18 cellular contexts compared by ENCODE assay signal in the genomic region with DNA sequence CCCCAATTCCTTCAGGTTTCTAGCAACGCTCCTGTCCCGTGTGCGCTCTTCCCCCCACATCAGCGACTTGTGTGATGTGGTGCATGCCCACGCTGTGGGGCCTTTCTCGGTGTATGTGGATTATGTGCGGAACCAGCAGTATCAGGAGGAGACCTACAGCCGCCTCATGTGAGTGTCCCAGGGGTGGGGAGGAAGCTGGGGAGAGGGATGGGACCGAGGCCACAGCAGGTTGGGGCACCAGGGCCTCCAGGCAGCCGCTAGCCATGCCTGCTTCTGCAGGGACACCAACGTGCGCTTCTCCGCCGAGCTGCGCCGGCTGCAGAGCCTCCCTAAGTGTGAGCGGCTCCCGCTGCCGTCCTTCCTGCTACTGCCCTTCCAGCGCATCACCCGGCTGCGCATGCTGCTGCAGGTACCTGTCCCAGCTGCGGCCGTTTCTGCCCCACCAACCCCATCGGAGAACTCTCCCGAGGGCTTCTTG. TPM values are rescaled to one million over a fixed set of nuclear protein-coding genes. Genes with fewer than 3 reads are reported as not detected.
DNase-seq lines count a peak whose midpoint lies in the region; ATAC-seq and TF ChIP-seq lines count a peak whose summit lies in the region.
"Had no signal": no experiment of that assay in that cellular context is flagged by ENCODE, and none has a peak within 500 bp of the region (broad histone marks: within the 10 kb centered on the region; RNA-seq: fewer than 3 reads in every experiment).

No MANE protein-coding gene starts in this region.

- no peak overlapping the region for H4K8ac ChIP-seq in IMR-90 (ENCODE audit: low read depth in 2 of 2, low read length in 2 of 2)

- CTCF ChIA-PET in IMR-90 (lab: Yijun Ruan, JAX): no interaction called here

- H3K4me1 Mint-ChIP-seq in nephron progenitor cell (peaks cover 43% of the 10 kb centered on the region), natural killer cell (no peaks in the 10 kb centered on the region)
- H3K4me1 Mint-ChIP-seq: activated naive CD4-positive, alpha-beta T cell treated with anti-CD3 and anti-CD28 coated beads, Interleukin-2, amount 10 ng/mL, durations not matched to agents 7 days and 5 days had no signal

- H3K9ac ChIP-seq in IMR-90 (ENCODE audit: low read depth, low read length): no peak overlapping the region

- H3K27me3 Mint-ChIP-seq in nephron progenitor cell (ENCODE audit: low read depth, poor library complexity) (peaks cover 67% of the 10 kb centered on the region), natural killer cell (ENCODE audit: low read depth in 2 of 2) (peaks cover 17% of the 10 kb centered on the region in 2 donors)

- H3K9me1 ChIP-seq in IMR-90 (ENCODE audit: insufficient read depth, low read length): no peaks in the 10 kb centered on the region

- BruUV-seq in IMR-90 (replicated peaks; lab: Mats Ljungman, UMichigan): no TSS peak

- peak overlapping the region; percentile 71 for H2AFZ ChIP-seq in IMR-90 (replicated peaks; ENCODE audit: low read length, poor library complexity)

- peak overlapping the region; percentile 49; the same call in 1 of the 2 replicates for H3K4me2 ChIP-seq in IMR-90 (ENCODE audit: low read depth, low read length)

- no peaks in the 10 kb centered on the region for H3K9me3 Mint-ChIP-seq in nephron progenitor cell
- no peaks in the 10 kb centered on the region for H3K9me3 Mint-ChIP-seq in natural killer cell
- H3K9me3 Mint-ChIP-seq: activated naive CD4-positive, alpha-beta T cell treated with anti-CD3 and anti-CD28 coated beads, Interleukin-2, amount 10 ng/mL, durations not matched to agents 7 days and 5 days; T-helper 1 cell treated with Interleukin-12 subunit alpha and Interleukin-12 subunit beta and Interleukin-4 antibody, amounts not matched to agents 30 μg/mL and 1 μg/mL, for 36 hours had no signal

- no peak overlapping the region for H4K5ac ChIP-seq in IMR-90 (ENCODE audit: low read depth, low read length)

- H3K27ac Mint-ChIP-seq in nephron progenitor cell: no peak overlapping the region
- H3K27ac Mint-ChIP-seq in natural killer cell: no peak overlapping the region
- H3K27ac Mint-ChIP-seq: activated naive CD4-positive, alpha-beta T cell treated with anti-CD3 and anti-CD28 coated beads, Interleukin-2, amount 10 ng/mL, durations not matched to agents 7 days and 5 days; T-helper 1 cell treated with Interleukin-12 subunit alpha and Interleukin-12 subunit beta and Interleukin-4 antibody, amounts not matched to agents 30 μg/mL and 1 μg/mL, for 36 hours had no signal

- 9% methylated on average over 16 of the region's 26 CpGs; no CpG with 5 or more reads in 1 of the 2 experiments for WGBS in IMR-90 (ENCODE audit: extremely low coverage in 2 of 2, insufficient read length in 1 of 2), 2 experiments
- 33 to 37% methylated on average over 14 to 25 of the region's 26 CpGs for WGBS in esophagus squamous epithelium, 2 donors

- ATAC-seq in IMR-90 (ENCODE audit: low read depth) (peak; percentile 60), natural killer cell (no peak), HG03159 (IDR thresholded peaks at IDR 0.05; ENCODE audit: unreplicated experiment) (no peak)

- H3K27me3 ChIP-seq in IMR-90 (ENCODE audit: control insufficient read depth, insufficient read depth, low read length): peaks cover 83% of the 10 kb centered on the region
- peaks cover 0 to 83% (median 3%) of the 10 kb centered on the region in 4 donors for H3K27me3 ChIP-seq in esophagus squamous epithelium

- no peak overlapping the region for H3K23ac ChIP-seq in IMR-90 (ENCODE audit: low read depth, low read length)

- in situ Hi-C loops in IMR-90 (cut with MboI; ENCODE audit: low sequenced_read_pairs): loop anchor here (25.0 kb wide), 1 partner anchor 228 kb away; a partner anchor contains a TSS

- no peak overlapping the region for H3K27ac ChIP-seq in IMR-90 (ENCODE audit: insufficient read depth, low read length)
- no peak overlapping the region for H3K27ac ChIP-seq in esophagus squamous epithelium
- H3K27ac ChIP-seq: lower lobe of right lung, spleen had no signal

- intact Hi-C loops in IMR-90 (cut with micrococcal nuclease) (no loop called here), esophagus squamous epithelium (cut with DNase I) (no loop called here), natural killer cell (cut with micrococcal nuclease) (no loop called here)

- no peak for TF ChIP-seq CTCF in IMR-90 (conservative IDR thresholded peaks at IDR 0.05; ENCODE audit: low read depth, low read length)
- TF ChIP-seq CTCF in esophagus squamous epithelium (IDR thresholded peaks at IDR 0.05): no peak
- TF ChIP-seq CTCF in nephron progenitor cell (IDR thresholded peaks at IDR 0.05): no peak
- TF ChIP-seq CTCF in natural killer cell (IDR thresholded peaks at IDR 0.05): no peak

- no peak for TF ChIP-seq RAD21 in IMR-90 (IDR thresholded peaks at IDR 0.05; ENCODE audit: low read length)

- no peaks in the 10 kb centered on the region for H3K36me3 ChIP-seq in IMR-90 (ENCODE audit: control insufficient read depth, insufficient read depth, low read length)
- no peaks in the 10 kb centered on the region for H3K36me3 ChIP-seq in esophagus squamous epithelium
- H3K36me3 ChIP-seq: BE2C had no signal

- H3K4me3 ChIP-seq in IMR-90 (ENCODE audit: insufficient read depth, low read depth, low read length): no peak overlapping the region
- H3K4me3 ChIP-seq in esophagus squamous epithelium: peak overlapping the region in 3 of 4 donors; percentile 12 to 29 (median 22)
- H3K4me3 ChIP-seq: lower lobe of right lung, spleen had no signal

- no peak overlapping the region for H4K91ac ChIP-seq in IMR-90 (ENCODE audit: insufficient read depth, low read depth, low read length)

- H3K56ac ChIP-seq in IMR-90 (ENCODE audit: extremely low read depth, insufficient read depth, low read length): no peak overlapping the region

- dilution Hi-C loops in IMR-90 (cut with HindIII; ENCODE audit: low sequenced_read_pairs, unreplicated experiment): no loop called here

- H3K4me1 ChIP-seq in IMR-90 (ENCODE audit: control insufficient read depth, insufficient read depth, low read length) (no peaks in the 10 kb centered on the region; the same call in 1 of the 2 replicates), esophagus squamous epithelium (peaks cover 8 to 23% (median 9%) of the 10 kb centered on the region in 3 donors)
- H3K4me1 ChIP-seq: BE2C had no signal

- no peaks in the 10 kb centered on the region for H4K20me1 ChIP-seq in IMR-90 (ENCODE audit: insufficient read depth, low read length)

- peak; percentile 2 for DNase-seq in COLO668 (lab: John Stamatoyannopoulos, UW; ENCODE audit: unreplicated experiment)
- no peak for DNase-seq in IMR-90
- DNase-seq in esophagus squamous epithelium (lab: John Stamatoyannopoulos, UW): no peak
- DNase-seq in nephron progenitor cell: peak; percentile 47
- no peak for DNase-seq in natural killer cell
- no peak for DNase-seq in activated T-cell treated with anti-CD3 and anti-CD28 coated beads for 4 hours
- no peak for DNase-seq in NCI-H1930 (lab: John Stamatoyannopoulos, UW)
- DNase-seq: activated naive CD4-positive, alpha-beta T cell treated with anti-CD3 and anti-CD28 coated beads, Interleukin-2, amount 10 ng/mL, durations not matched to agents 7 days and 5 days; BE2C; DMS79; Karpas-422; lower lobe of right lung; NCI-H187; NCI-H774; spleen had no signal

- no peak overlapping the region for H2BK120ac ChIP-seq in IMR-90 (ENCODE audit: low read depth, low read length)

- H3K18ac ChIP-seq in IMR-90 (ENCODE audit: low read depth, low read length): no peak overlapping the region

- no peak overlapping the region for H2BK15ac ChIP-seq in IMR-90 (ENCODE audit: low read depth, low read length)

- no peak overlapping the region for H3K14ac ChIP-seq in IMR-90 (replicated peaks; ENCODE audit: low read depth, low read length)

- no peak overlapping the region for H2AK9ac ChIP-seq in IMR-90 (replicated peaks; ENCODE audit: low read depth, low read length, poor library complexity)

- H2BK5ac ChIP-seq in IMR-90 (ENCODE audit: low read depth, low read length, poor library complexity, severe bottlenecking): no peak overlapping the region

- H3K4me3 Mint-ChIP-seq in nephron progenitor cell: peak overlapping the region; percentile 86
- H3K4me3 Mint-ChIP-seq in natural killer cell: no peak overlapping the region
- H3K4me3 Mint-ChIP-seq: activated naive CD4-positive, alpha-beta T cell treated with anti-CD3 and anti-CD28 coated beads, Interleukin-2, amount 10 ng/mL, durations not matched to agents 7 days and 5 days; T-helper 1 cell treated with Interleukin-12 subunit alpha and Interleukin-12 subunit beta and Interleukin-4 antibody, amounts not matched to agents 30 μg/mL and 1 μg/mL, for 36 hours had no signal

- H3K9me3 ChIP-seq in IMR-90 (ENCODE audit: control insufficient read depth, insufficient read depth, low read length) (0 out of 2 replicates have a peak, but pooled peaks cover 2% of the 10 kb centered on the region), esophagus squamous epithelium (no peaks in the 10 kb centered on the region)
- H3K9me3 ChIP-seq: BE2C, lower lobe of right lung, spleen had no signal

- no peak for TF ChIP-seq POLR2A in IMR-90 (IDR thresholded peaks at IDR 0.05; ENCODE audit: low read depth, low read length)
- no peak for TF ChIP-seq POLR2A in esophagus squamous epithelium (IDR thresholded peaks at IDR 0.05)

- POLR2A ChIA-PET in IMR-90 (lab: Charles Lee; ENCODE audit: unreplicated experiment): no interaction called here

- no peaks in the 10 kb centered on the region for H3K36me3 Mint-ChIP-seq in nephron progenitor cell (ENCODE audit: low read depth)
- H3K36me3 Mint-ChIP-seq in natural killer cell: no peaks in the 10 kb centered on the region
- H3K36me3 Mint-ChIP-seq: activated naive CD4-positive, alpha-beta T cell treated with anti-CD3 and anti-CD28 coated beads, Interleukin-2, amount 10 ng/mL, durations not matched to agents 7 days and 5 days had no signal

- no peak overlapping the region for H2BK20ac ChIP-seq in IMR-90 (ENCODE audit: low read depth, low read length)

- H2AK5ac ChIP-seq in IMR-90 (ENCODE audit: low read depth, low read length): no peak overlapping the region

- no peaks in the 10 kb centered on the region for H3K79me1 ChIP-seq in IMR-90 (ENCODE audit: low read depth in 1 of 2, low read length in 2 of 2)

- H3K4ac ChIP-seq in IMR-90 (ENCODE audit: low read depth, low read length): no peak overlapping the region

RNA-seq across cellular contexts. Expression of a gene that starts 5.7 kb away (rescaled TPM):
- not detected in 2 replicates for total RNA-seq in IMR-90 (2012; rRNA removed)
- not detected in 2 replicates for polyA plus RNA-seq in IMR-90 (2012; rRNA removed)
- not detected in 2 replicates for polyA plus RNA-seq in IMR-90 (2012; cell fraction: cytosol; rRNA removed)
- polyA plus RNA-seq in IMR-90 (2012; cell fraction: nucleus; rRNA removed; ENCODE audit: low replicate concordance): 0.02 TPM in 2 replicates
- 1 to 10 TPM in 3 of 4 donors, under 1 TPM in 1; 0.27 to 7.6 (median 2.9) TPM for total RNA-seq in esophagus squamous epithelium
- total RNA-seq in natural killer cell: not detected
- total RNA-seq: H4 had no signal

RNA-seq across cellular contexts. Expression of a gene that starts 20.6 kb away (rescaled TPM):
- 0.18 and 0.28 TPM in 2 replicates for total RNA-seq in IMR-90 (2012; rRNA removed)
- 2.0 and 3.1 TPM in 2 replicates for polyA plus RNA-seq in IMR-90 (2012; rRNA removed)
- polyA plus RNA-seq in IMR-90 (2012; cell fraction: cytosol; rRNA removed): 1.1 and 2.6 TPM in 2 replicates
- polyA plus RNA-seq in IMR-90 (2012; cell fraction: nucleus; rRNA removed; ENCODE audit: low replicate concordance): 14.4 and 15.6 TPM in 2 replicates
- 1 to 10 TPM in 2 of 4 donors, under 1 TPM in 2; 0.29 to 1.3 (median 1.1) TPM for total RNA-seq in esophagus squamous epithelium
- total RNA-seq in natural killer cell: 10 to 100 TPM; 10.7 to 17.5 (median 16.8) TPM

RNA-seq across cellular contexts. Expression of a gene that starts 23.9 kb away (rescaled TPM):
- total RNA-seq in IMR-90 (2012; rRNA removed) (not detected in 2 replicates), esophagus squamous epithelium (not detected), natural killer cell (not detected)
- polyA plus RNA-seq in IMR-90 (2012; rRNA removed): not detected in 2 replicates
- not detected in 2 replicates for polyA plus RNA-seq in IMR-90 (2012; cell fraction: cytosol; rRNA removed)
- polyA plus RNA-seq in IMR-90 (2012; cell fraction: nucleus; rRNA removed; ENCODE audit: low replicate concordance): not detected in 2 replicates
- total RNA-seq: H4, lower lobe of right lung, spleen had no signal
- polyA plus RNA-seq: spleen had no signal

RNA-seq across cellular contexts. Expression of a gene that starts 27.3 kb away (rescaled TPM):
- 16.1 and 19.5 TPM in 2 replicates for total RNA-seq in IMR-90 (2012; rRNA removed)
- 36.6 and 42.9 TPM in 2 replicates for polyA plus RNA-seq in IMR-90 (2012; rRNA removed)
- 33.8 and 42.7 TPM in 2 replicates for polyA plus RNA-seq in IMR-90 (2012; cell fraction: cytosol; rRNA removed)
- polyA plus RNA-seq in IMR-90 (2012; cell fraction: nucleus; rRNA removed; ENCODE audit: low replicate concordance): 26.1 and 34.2 TPM in 2 replicates
- 10 to 100 TPM in 3 of 4 donors, 1 to 10 TPM in 1; 7.8 to 15.4 (median 12.6) TPM for total RNA-seq in esophagus squamous epithelium
- 10 to 100 TPM; 34.4 to 51.5 (median 44.6) TPM for total RNA-seq in natural killer cell

Comparison
In these comparisons a context has a peak if more than half of its experiments do, and no peak if none do; other contexts are left out.
1. DNase-seq: peak in COLO668 (single experiment) and nephron progenitor cell (single experiment); none in IMR-90 (single experiment), esophagus squamous epithelium (single experiment), natural killer cell (single experiment), activated T-cell treated with anti-CD3 and anti-CD28 coated beads for 4 hours (single experiment) and NCI-H1930 (0 of 2).